In genomic region chr14:100606687-100607610, GRCh38 we compare ENCODE assay signal across 13 cellular contexts. TPM values are rescaled to one million over a fixed set of nuclear protein-coding genes. Genes with fewer than 3 reads are reported as not detected.
DNase-seq lines count a peak whose midpoint lies in the region; ATAC-seq and TF ChIP-seq lines count a peak whose summit lies in the region.
"Had no signal": no experiment of that assay in that cellular context is flagged by ENCODE, and none has a peak within 500 bp of the region (broad histone marks: within the 10 kb centered on the region; RNA-seq: fewer than 3 reads in every experiment).

No MANE protein-coding gene starts in this region.

- peaks cover 17% of the 10 kb centered on the region for H3K27me3 Mint-ChIP-seq in H9 (ENCODE audit: low read depth)
- peaks cover 2% of the 10 kb centered on the region for H3K27me3 Mint-ChIP-seq in chondrocyte (ENCODE audit: low read depth)

- no peak overlapping the region for H2BK120ac ChIP-seq in H9 (ENCODE audit: low read depth, low read length, poor library complexity, severe bottlenecking)

- peaks cover 6 to 14% of the 10 kb centered on the region in 2 experiments; a peak in 3 of 4 replicates for H3K4me1 Mint-ChIP-seq in H9
- H3K4me1 Mint-ChIP-seq in chondrocyte (ENCODE audit: low read depth), result peaks cover 5% of the 10 kb centered on the region
- H3K4me1 Mint-ChIP-seq: IgD-negative memory B cell had no signal

- H3K27ac Mint-ChIP-seq in H9 (no peak overlapping the region), chondrocyte (ENCODE audit: unreplicated experiment) (no peak overlapping the region)
- H3K27ac Mint-ChIP-seq: IgD-negative memory B cell had no signal

- H3K4me2 ChIP-seq in H9 (ENCODE audit: insufficient read depth, insufficient read length, low read length), result no peak overlapping the region
- H3K4me2 ChIP-seq: BLaER1 treated with 17β-estradiol and CSF1 and Interleukin-3, amounts not matched to agents 10 nM and 100 nM had no signal

- H3K27ac ChIP-seq in H9 (ENCODE audit: insufficient read length, low read depth, low read length) (no peak overlapping the region), SJCRH30 (no peak overlapping the region)
- H3K27ac ChIP-seq: BLaER1 treated with 17β-estradiol and CSF1 and Interleukin-3, amounts not matched to agents 10 nM and 100 nM had no signal

- in situ Hi-C loops in GM13976 (cut with MboI; ENCODE audit: low sequenced_read_pairs, unreplicated experiment), result no loop called here

- no peak overlapping the region for H3K14ac ChIP-seq in H9 (ENCODE audit: insufficient read depth, low read length)

- H2BK5ac ChIP-seq in H9 (ENCODE audit: insufficient read length, low read length), result no peak overlapping the region

- H4K91ac ChIP-seq in H9 (ENCODE audit: insufficient read length, low read depth, low read length), result no peak overlapping the region

- no peak overlapping the region for H4K8ac ChIP-seq in H9 (replicated peaks; ENCODE audit: insufficient read length, low read depth, low read length)

- H3K9me3 Mint-ChIP-seq in H9 (peaks cover under 1 to 1% of the 10 kb centered on the region in 2 experiments; a peak in 3 of 5 replicates), chondrocyte (ENCODE audit: low read depth) (peaks cover 2% of the 10 kb centered on the region)

- H4K20me1 ChIP-seq in H9 (ENCODE audit: control insufficient read depth, insufficient read depth, insufficient read length), result no peaks in the 10 kb centered on the region
- H4K20me1 ChIP-seq: BLaER1 treated with 17β-estradiol and CSF1 and Interleukin-3, amounts not matched to agents 10 nM and 100 nM had no signal

- H3K23me2 ChIP-seq in H9 (ENCODE audit: insufficient read length, low read depth, low read length, poor library complexity, severe bottlenecking), result no peaks in the 10 kb centered on the region

- H3K9me3 ChIP-seq in H9 (ENCODE audit: control insufficient read depth, low read depth, low read length), result no peaks in the 10 kb centered on the region
- H3K9me3 ChIP-seq in SJCRH30 (replicated peaks), result peaks cover 2% of the 10 kb centered on the region; the same call in 1 of the 2 replicates

- no peak overlapping the region for H3T11ph ChIP-seq in H9 (ENCODE audit: low read length)

- TF ChIP-seq CTCF in GM13976 (IDR thresholded peaks at IDR 0.05; ENCODE audit: borderline replicate concordance, control extremely low read depth, extremely low read depth, insufficient read depth, missing control alignments) (no peak), H9 (conservative IDR thresholded peaks at IDR 0.05) (no peak), chondrocyte (IDR thresholded peaks at IDR 0.05) (no peak)

- H3K4me1 ChIP-seq in H9 (ENCODE audit: insufficient read depth, low read length) (no peaks in the 10 kb centered on the region), SJCRH30 (0 out of 2 replicates have a peak, but pooled peaks cover 3% of the 10 kb centered on the region)

- no peak overlapping the region for H4K5ac ChIP-seq in H9 (ENCODE audit: insufficient read length, low read depth, low read length)

- no peak overlapping the region for H3K56ac ChIP-seq in H9 (ENCODE audit: insufficient read length, low read depth, low read length)

- no peaks in the 10 kb centered on the region for H3K36me3 ChIP-seq in SJCRH30
- H3K36me3 ChIP-seq: BLaER1 treated with 17β-estradiol and CSF1 and Interleukin-3, amounts not matched to agents 10 nM and 100 nM had no signal

- H2AK5ac ChIP-seq in H9 (ENCODE audit: insufficient read length, low read length), result no peak overlapping the region

- H3K4ac ChIP-seq in H9 (ENCODE audit: low read depth, low read length), result no peak overlapping the region

- H3K4me3 Mint-ChIP-seq in H9, result no peak overlapping the region
- no peak overlapping the region for H3K4me3 Mint-ChIP-seq in chondrocyte (ENCODE audit: unreplicated experiment)
- H3K4me3 Mint-ChIP-seq: IgD-negative memory B cell had no signal

- H3K36me3 Mint-ChIP-seq in H9 (ENCODE audit: insufficient read depth in 1 of 3, low read depth in 3 of 3) (peaks cover 0 to 2% (median 0%) of the 10 kb centered on the region in 3 experiments; a peak in 2 of 7 replicates), chondrocyte (ENCODE audit: low read depth) (peaks cover 3% of the 10 kb centered on the region)
- H3K36me3 Mint-ChIP-seq: IgD-negative memory B cell had no signal

- H2BK20ac ChIP-seq in H9 (ENCODE audit: low read depth, low read length, poor library complexity, severe bottlenecking), result no peak overlapping the region

- H3K4me3 ChIP-seq in SJCRH30, result no peak overlapping the region
- H3K4me3 ChIP-seq: BLaER1 treated with 17β-estradiol and CSF1 and Interleukin-3, amounts not matched to agents 10 nM and 100 nM had no signal

- H3K79me2 ChIP-seq in H9 (ENCODE audit: insufficient read depth, low read length), result no peaks in the 10 kb centered on the region

- no peaks in the 10 kb centered on the region for H3K79me1 ChIP-seq in H9 (ENCODE audit: insufficient read depth, low read depth, low read length, poor library complexity, severe bottlenecking)

- no peak overlapping the region for H3K23ac ChIP-seq in H9 (ENCODE audit: insufficient read length, low read depth, low read length)

- H3K18ac ChIP-seq in H9 (ENCODE audit: insufficient read length, low read depth, low read length), result no peak overlapping the region

- ATAC-seq in HG02678 (IDR thresholded peaks at IDR 0.05; ENCODE audit: unreplicated experiment), result no peak

- H2AFZ ChIP-seq in H9 (ENCODE audit: low read length), result no peak overlapping the region

- H2BK12ac ChIP-seq in H9 (ENCODE audit: insufficient read length, low read depth, low read length), result no peak overlapping the region

- H2BK15ac ChIP-seq in H9 (ENCODE audit: low read depth, low read length), result no peak overlapping the region

- no peak overlapping the region for H3K9ac ChIP-seq in H9 (ENCODE audit: extremely low read depth, insufficient read length, low read length)
- H3K9ac ChIP-seq: BLaER1 treated with 17β-estradiol and CSF1 and Interleukin-3, amounts not matched to agents 10 nM and 100 nM had no signal

- H3K27me3 ChIP-seq in H9 (ENCODE audit: insufficient read depth, low read length) (no peaks in the 10 kb centered on the region), SJCRH30 (no peaks in the 10 kb centered on the region)
- H3K27me3 ChIP-seq: BLaER1 treated with 17β-estradiol and CSF1 and Interleukin-3, amounts not matched to agents 10 nM and 100 nM had no signal

- peak; percentile 29 for DNase-seq in GM13976 (ENCODE audit: low spot score)
- peak; percentile 15 for DNase-seq in H9
- DNase-seq in chondrocyte (ENCODE audit: low spot score), result peak; percentile 14
- peak; percentile 10 for DNase-seq in posterior vena cava (ENCODE audit: low spot score)
- no peak for DNase-seq in activated CD4-positive, alpha-beta T cell treated with anti-CD3 and anti-CD28 coated beads, Interleukin-2, amount 50 U/mL, for 4 hours
- DNase-seq in SJCRH30, result no peak
- DNase-seq: DMS 273 treated with DMSO at 0.1 percent for 48 hours, NCI-H1092 treated with DMSO at 0.1 percent for 48 hours, NCI-H1694, SHP77 had no signal

- WGBS in H9 (ENCODE audit: extremely low coverage, insufficient read length, low lambda C conversion rate), result no CpG with 5 or more reads among the region's 15 CpGs

- intact Hi-C loops in posterior vena cava (cut with DNase I), result loop anchor here in 1 of 2 donors (1.0 kb wide), 1 partner anchor 24 kb away; no protein-coding TSS in a partner anchor

RNA-seq across cellular contexts. Expression of gene BEGAIN, which starts 19.7 kb away (rescaled TPM):
- total RNA-seq in H9 (2021) (2.6 and 2.7 TPM in 2 replicates), chondrocyte (5.1 to 6.5 TPM (median 6.5 TPM) in 3 replicates), posterior vena cava (1 to 10 TPM in 1 of 2 donors, under 1 TPM in 1; 0.56 to 1.2 TPM)
- total RNA-seq in SJCRH30 (2014; rRNA removed; shearing (Covaris generic)), result 0.85 and 0.89 TPM in 2 replicates

Comparison
In these comparisons a context has a peak if more than half of its experiments do, and no peak if none do; other contexts are left out.
1. DNase-seq: peak in GM13976 (single experiment), H9 (single experiment), chondrocyte (single experiment) and posterior vena cava (single experiment); none in activated CD4-positive, alpha-beta T cell treated with anti-CD3 and anti-CD28 coated beads, Interleukin-2, amount 50 U/mL, for 4 hours (0 of 2) and SJCRH30 (0 of 2).